Comparison of ENCODE assay signal across 1 cellular context in genomic region chr19:41325947-41326706, GRCh38.
A peak's percentile ranks its signal among the peaks of the same experiment; 100 is the strongest.
TF ChIP-seq lines count a peak whose summit lies in the region.

No MANE protein-coding gene starts in this region.

TF ChIP-seq in HEK293, 187 proteins besides CTCF, POLR2A, EP300 and RAD21 (continued from another document):
- TF ChIP-seq AEBP2 (tag by site-specific recombination; IDR thresholded peaks at IDR 0.05; ENCODE audit: borderline replicate concordance) (no peak), ZNF157 (tag by site-specific recombination; IDR thresholded peaks at IDR 0.05) (no peak), KLF8 (tag by site-specific recombination; IDR thresholded peaks at IDR 0.05) (0 out of 2 replicates have a peak, but pooled peaks have one; percentile 20), ZBTB17 (tag by site-specific recombination; IDR thresholded peaks at IDR 0.05) (no peak), ZNF37A (tag by site-specific recombination; IDR thresholded peaks at IDR 0.05) (no peak), ZNF658 (tag by site-specific recombination; IDR thresholded peaks at IDR 0.05) (no peak), ZFHX2 (tag by site-specific recombination; conservative IDR thresholded peaks at IDR 0.05) (peak; percentile 76), ZNF48 (tag by site-specific recombination; IDR thresholded peaks at IDR 0.05) (no peak), PATZ1 (tag by site-specific recombination; IDR thresholded peaks at IDR 0.05) (no peak), ZSCAN23 (tag by site-specific recombination; IDR thresholded peaks at IDR 0.05) (no peak), ZNF404 (tag by site-specific recombination; IDR thresholded peaks at IDR 0.05) (no peak), ZNF169 (tag by site-specific recombination; IDR thresholded peaks at IDR 0.05) (no peak), YY2 (tag by site-specific recombination; IDR thresholded peaks at IDR 0.05) (no peak), ZNF530 (tag by site-specific recombination; IDR thresholded peaks at IDR 0.05; ENCODE audit: low read depth) (no peak), ZNF280D (tag by site-specific recombination; IDR thresholded peaks at IDR 0.05) (no peak), ZNF501 (tag by site-specific recombination; IDR thresholded peaks at IDR 0.05) (no peak), ZNF280C (tag by site-specific recombination; IDR thresholded peaks at IDR 0.05) (no peak), INSM2 (tag by site-specific recombination; IDR thresholded peaks at IDR 0.05) (no peak), MEIS1 (CRISPR knock-in tag; IDR thresholded peaks at IDR 0.05; ENCODE audit: borderline replicate concordance) (no peak), ZNF670 (tag by site-specific recombination; IDR thresholded peaks at IDR 0.05; ENCODE audit: low read depth) (no peak), ZNF645 (tag by site-specific recombination; IDR thresholded peaks at IDR 0.05) (no peak), ZNF24 (tag by site-specific recombination; IDR thresholded peaks at IDR 0.05) (no peak), ZIC2 (tag by site-specific recombination; IDR thresholded peaks at IDR 0.05) (peak; percentile 58; the same call in 1 of the 2 replicates), ELK4 (IDR thresholded peaks at IDR 0.05; ENCODE audit: borderline replicate concordance, low read depth, low read length) (no peak), ZNF629 (tag by site-specific recombination; IDR thresholded peaks at IDR 0.05) (no peak), PBX3 (CRISPR knock-in tag; IDR thresholded peaks at IDR 0.05) (no peak)
